8 cellular contexts compared by ENCODE assay signal in the genomic region with DNA sequence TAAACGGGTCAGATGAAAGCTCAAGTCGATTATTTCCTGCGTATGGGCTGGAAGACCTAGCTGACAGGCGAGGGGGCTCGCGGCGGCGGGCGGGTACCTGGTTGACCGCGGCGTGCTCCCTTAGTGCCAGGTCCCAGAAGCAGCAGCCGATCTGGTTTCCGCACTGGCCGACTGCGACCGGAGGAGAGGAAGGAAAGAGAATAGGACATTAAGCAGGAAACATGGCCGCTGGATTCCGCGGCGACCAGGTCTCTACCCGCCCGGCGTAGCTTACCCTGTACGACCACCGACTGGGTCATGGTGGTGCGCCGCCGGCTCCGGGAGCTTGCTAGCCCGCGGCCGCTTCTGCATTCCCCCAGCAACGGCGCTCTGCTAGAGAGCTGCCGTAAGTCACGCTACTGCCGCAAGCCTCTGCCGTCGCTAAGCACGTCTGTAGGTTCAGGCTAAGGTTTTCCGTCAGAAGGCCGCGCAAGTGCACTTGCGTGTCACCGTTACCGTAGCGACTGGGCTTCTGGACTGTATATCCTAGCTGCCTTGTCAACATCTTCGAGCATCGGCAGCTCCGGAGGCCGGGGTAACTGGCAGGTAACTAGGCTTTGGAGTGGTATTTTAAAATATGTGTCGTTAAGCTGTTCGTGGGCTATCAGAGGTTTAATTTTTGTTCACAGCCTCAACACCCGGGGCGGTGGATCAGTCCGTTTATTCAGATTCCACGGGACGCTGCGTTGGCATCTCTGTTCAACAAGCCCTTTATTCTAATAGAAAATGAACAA. TPM values are rescaled to one million over a fixed set of nuclear protein-coding genes. Genes with fewer than 3 reads are reported as not detected.
A peak's percentile ranks its signal among the peaks of the same experiment; 100 is the strongest.
DNase-seq lines count a peak whose midpoint lies in the region; TF ChIP-seq lines count a peak whose summit lies in the region.

TSS of gene FAM229B (plus strand) at position 456 of the 773 bp plus-strand sequence. CDS start 11,693 bp downstream, outside the sequence.
A gene with protein sequence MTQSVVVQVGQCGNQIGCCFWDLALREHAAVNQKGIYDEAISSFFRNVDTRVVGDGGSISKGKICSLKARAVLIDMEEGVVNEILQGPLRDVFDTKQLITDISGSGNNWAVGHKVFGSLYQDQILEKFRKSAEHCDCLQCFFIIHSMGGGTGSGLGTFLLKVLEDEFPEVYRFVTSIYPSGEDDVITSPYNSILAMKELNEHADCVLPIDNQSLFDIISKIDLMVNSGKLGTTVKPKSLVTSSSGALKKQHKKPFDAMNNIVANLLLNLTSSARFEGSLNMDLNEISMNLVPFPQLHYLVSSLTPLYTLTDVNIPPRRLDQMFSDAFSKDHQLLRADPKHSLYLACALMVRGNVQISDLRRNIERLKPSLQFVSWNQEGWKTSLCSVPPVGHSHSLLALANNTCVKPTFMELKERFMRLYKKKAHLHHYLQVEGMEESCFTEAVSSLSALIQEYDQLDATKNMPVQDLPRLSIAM (minus strand): TSS at position 347 of the 773 bp plus-strand sequence. CDS start 48 bp downstream, at position 299.

- peaks cover 3% of the 10 kb centered on the region for H3K36me3 ChIP-seq in neural cell (ENCODE audit: insufficient read depth, low read length)
- peaks cover 0 to 28% (median 17%) of the 10 kb centered on the region in 4 donors for H3K36me3 ChIP-seq in stomach

- H3K9me2 ChIP-seq in neural cell (ENCODE audit: insufficient read depth, low read length): no peaks in the 10 kb centered on the region

- peaks cover 34% of the 10 kb centered on the region for H3K79me2 ChIP-seq in neural cell (replicated peaks; ENCODE audit: insufficient read depth, low read length)

- no peak for TF ChIP-seq CTCF in LNCaP clone FGC (IDR thresholded peaks at IDR 0.05; ENCODE audit: control insufficient read depth, extremely low read depth, insufficient read depth)
- no peak for TF ChIP-seq CTCF in fibroblast of villous mesenchyme (IDR thresholded peaks at IDR 0.05; ENCODE audit: insufficient read depth, low read depth, low read length)
- peak; percentile 43 for TF ChIP-seq CTCF in neural cell (IDR thresholded peaks at IDR 0.05; ENCODE audit: poor library complexity, severe bottlenecking)
- TF ChIP-seq CTCF in stomach (IDR thresholded peaks at IDR 0.05): peak in 1 of 7 experiments; percentile 5

- H4K20me1 ChIP-seq in neural cell (ENCODE audit: insufficient read depth): no peaks in the 10 kb centered on the region

- peak; percentile 67 for TF ChIP-seq EP300 in neural cell (conservative IDR thresholded peaks at IDR 0.05; ENCODE audit: poor library complexity, severe bottlenecking)
- TF ChIP-seq EP300 in stomach (IDR thresholded peaks at IDR 0.05): no peak

- TF ChIP-seq POLR2A in stomach (IDR thresholded peaks at IDR 0.05): peak in 2 of 4 donors; percentile 50 to 82

- intact Hi-C loops in stomach (cut with DNase I; ENCODE audit: low total_unique reads): no loop called here

- no peaks in the 10 kb centered on the region for H3K27me3 ChIP-seq in neural cell (ENCODE audit: insufficient read depth, low read depth, low read length)
- H3K27me3 ChIP-seq in stomach: no peaks in the 10 kb centered on the region

- WGBS in stomach, 5 donors: 0 to 1% (median 0%) methylated on average over 39 to 60 of the region's 60 CpGs

- H3K27ac ChIP-seq in neural cell (ENCODE audit: low read length) (peak within 1 kb of the TSS; percentile 91), stomach (peak within 1 kb of the TSS; percentile 83 to 93 (median 86))

- H3K9ac ChIP-seq in neural cell (ENCODE audit: low read length): peak within 1 kb of the TSS; percentile 79

- DNase-seq in ELF-1 (ENCODE audit: low read depth, low spot score): peak; percentile 97
- peak; percentile 72 for DNase-seq in GOT3 (lab: John Stamatoyannopoulos, UW)
- DNase-seq in LNCaP clone FGC (ENCODE audit: low read depth): peak; percentile 92
- DNase-seq in RPMI8226: peak; percentile 93
- peak; percentile 83 for DNase-seq in activated T-helper 9 cell treated with anti-CD3 and anti-CD28 coated beads, Interleukin-2, amount 50 U/mL, for 16 hours (ENCODE audit: low read depth)
- DNase-seq in fibroblast of villous mesenchyme (ENCODE audit: low read depth): peak; percentile 96
- DNase-seq in stomach: peak; percentile 92

- H3K4me1 ChIP-seq in stomach: peaks cover 0 to 39% (median 19%) of the 10 kb centered on the region in 4 donors

- H3K4me3 ChIP-seq in LNCaP clone FGC (ENCODE audit: low read depth, low read length) (peak within 1 kb of the TSS; percentile 84), fibroblast of villous mesenchyme (ENCODE audit: low read depth, low read length) (peak within 1 kb of the TSS; percentile 75), neural cell (ENCODE audit: low read length) (peak within 1 kb of the TSS; percentile 77), stomach (peak within 1 kb of the TSS; percentile 76 to 91 (median 84))

- peak within 1 kb of the TSS; percentile 48 for H2AFZ ChIP-seq in neural cell (ENCODE audit: low read depth, low read length)

- TF ChIP-seq RAD21 in neural cell (conservative IDR thresholded peaks at IDR 0.05): peak; percentile 36

- H3K9me3 ChIP-seq in neural cell (ENCODE audit: low read length) (no peaks in the 10 kb centered on the region), stomach (no peaks in the 10 kb centered on the region)

- no peaks in the 10 kb centered on the region for H3F3A ChIP-seq in neural cell (ENCODE audit: insufficient read depth, low read length, poor library complexity, severe bottlenecking)

- peak within 1 kb of the TSS; percentile 62 for H3K4me2 ChIP-seq in neural cell (ENCODE audit: low read length)

TF ChIP-seq in neural cell, 6 proteins besides CTCF, POLR2A, EP300 and RAD21:
- TF ChIP-seq SMC3 (conservative IDR thresholded peaks at IDR 0.05; ENCODE audit: poor library complexity) (peak; percentile 47), POLR2AphosphoS5 (IDR thresholded peaks at IDR 0.05) (peak; percentile 89), EZH2 (IDR thresholded peaks at IDR 0.05; ENCODE audit: borderline replicate concordance, insufficient read depth, low read length, poor library complexity, severe bottlenecking) (no peak), MXI1 (conservative IDR thresholded peaks at IDR 0.05; ENCODE audit: poor library complexity, severe bottlenecking) (peak; percentile 91), TAF1 (IDR thresholded peaks at IDR 0.05; ENCODE audit: low read depth) (peak; percentile 74)
- TF ChIP-seq, protein P1, sequence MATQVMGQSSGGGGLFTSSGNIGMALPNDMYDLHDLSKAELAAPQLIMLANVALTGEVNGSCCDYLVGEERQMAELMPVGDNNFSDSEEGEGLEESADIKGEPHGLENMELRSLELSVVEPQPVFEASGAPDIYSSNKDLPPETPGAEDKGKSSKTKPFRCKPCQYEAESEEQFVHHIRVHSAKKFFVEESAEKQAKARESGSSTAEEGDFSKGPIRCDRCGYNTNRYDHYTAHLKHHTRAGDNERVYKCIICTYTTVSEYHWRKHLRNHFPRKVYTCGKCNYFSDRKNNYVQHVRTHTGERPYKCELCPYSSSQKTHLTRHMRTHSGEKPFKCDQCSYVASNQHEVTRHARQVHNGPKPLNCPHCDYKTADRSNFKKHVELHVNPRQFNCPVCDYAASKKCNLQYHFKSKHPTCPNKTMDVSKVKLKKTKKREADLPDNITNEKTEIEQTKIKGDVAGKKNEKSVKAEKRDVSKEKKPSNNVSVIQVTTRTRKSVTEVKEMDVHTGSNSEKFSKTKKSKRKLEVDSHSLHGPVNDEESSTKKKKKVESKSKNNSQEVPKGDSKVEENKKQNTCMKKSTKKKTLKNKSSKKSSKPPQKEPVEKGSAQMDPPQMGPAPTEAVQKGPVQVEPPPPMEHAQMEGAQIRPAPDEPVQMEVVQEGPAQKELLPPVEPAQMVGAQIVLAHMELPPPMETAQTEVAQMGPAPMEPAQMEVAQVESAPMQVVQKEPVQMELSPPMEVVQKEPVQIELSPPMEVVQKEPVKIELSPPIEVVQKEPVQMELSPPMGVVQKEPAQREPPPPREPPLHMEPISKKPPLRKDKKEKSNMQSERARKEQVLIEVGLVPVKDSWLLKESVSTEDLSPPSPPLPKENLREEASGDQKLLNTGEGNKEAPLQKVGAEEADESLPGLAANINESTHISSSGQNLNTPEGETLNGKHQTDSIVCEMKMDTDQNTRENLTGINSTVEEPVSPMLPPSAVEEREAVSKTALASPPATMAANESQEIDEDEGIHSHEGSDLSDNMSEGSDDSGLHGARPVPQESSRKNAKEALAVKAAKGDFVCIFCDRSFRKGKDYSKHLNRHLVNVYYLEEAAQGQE (IDR thresholded peaks at IDR 0.05; ENCODE audit: borderline replicate concordance): peak; percentile 41

RNA-seq across cellular contexts. Expression of gene FAM229B, which starts in this region (rescaled TPM):
- total RNA-seq in fibroblast of villous mesenchyme (8.6 and 18.0 TPM in 2 replicates), stomach (10 to 100 TPM in 2 of 5 donors, 1 to 10 TPM in 2, not detected in 1; 8.1 to 14.7 (median 11.5) TPM)
- polyA plus RNA-seq in neural cell (140 and 142 TPM in 2 replicates), stomach (10 to 100 TPM; 23.6 to 32.4 (median 24.7) TPM)
- 55.3 and 63.0 TPM in 2 replicates for polyA minus RNA-seq in neural cell

RNA-seq across cellular contexts. Expression of the second gene that starts in this region (rescaled TPM):
- 31.5 and 38.7 TPM in 2 replicates for total RNA-seq in fibroblast of villous mesenchyme
- 180 and 204 TPM in 2 replicates for polyA plus RNA-seq in neural cell
- 80.3 and 99.2 TPM in 2 replicates for polyA minus RNA-seq in neural cell
- 100 to 1,000 TPM in 1 of 5 donors, 10 to 100 TPM in 4; 10.7 to 104 (median 38.5) TPM for total RNA-seq in stomach
- polyA plus RNA-seq in stomach: 10 to 100 TPM in 1 of 3 donors, 1 to 10 TPM in 2; 9.3 to 13.9 (median 9.5) TPM

Comparison
In these comparisons a context has a peak if more than half of its experiments do, and no peak if none do; other contexts are left out.
1. Peak in every context shown above with its lines: DNase-seq, H3K4me3 ChIP-seq and H3K27ac ChIP-seq.
2. RNA of the second gene that starts in this region (polyA plus RNA-seq): 180 to 204 TPM in neural cell; 9.3 to 13.9 TPM in stomach; every median in the first group is over 10 times any median in the second.